Comparison of ENCODE assay signal across 16 cellular contexts in the genomic region with DNA sequence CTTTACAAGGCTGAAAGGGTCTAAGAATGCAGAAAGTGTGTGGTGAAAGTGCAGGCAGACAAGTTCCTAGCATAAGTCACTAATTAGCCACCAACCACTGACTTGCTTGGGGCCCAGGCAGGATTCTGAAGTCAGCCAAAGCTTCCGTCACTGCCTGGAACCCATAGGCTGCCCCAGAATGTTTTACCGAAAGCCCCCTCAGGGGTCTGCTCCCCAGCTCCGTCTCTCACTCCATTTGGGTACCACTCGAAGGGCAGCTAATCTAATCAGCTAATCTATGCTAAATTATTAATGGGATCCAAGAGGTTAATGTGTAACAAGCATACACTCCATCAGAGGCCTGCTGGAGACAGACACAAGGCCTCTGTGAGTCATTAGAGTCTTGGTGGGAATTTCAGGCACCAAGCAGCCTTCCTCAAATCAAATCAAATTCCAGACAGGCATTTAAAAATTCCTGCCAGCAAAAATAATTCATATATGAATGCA. TPM values are rescaled to one million over a fixed set of nuclear protein-coding genes. Genes with fewer than 3 reads are reported as not detected.
DNase-seq lines count a peak whose midpoint lies in the region; ATAC-seq and TF ChIP-seq lines count a peak whose summit lies in the region.
"Had no signal": no experiment of that assay in that cellular context is flagged by ENCODE, and none has a peak within 500 bp of the region (broad histone marks: within the 10 kb centered on the region; RNA-seq: fewer than 3 reads in every experiment).

No MANE protein-coding gene starts in this region.

- TF ChIP-seq CTCF in coronary artery (IDR thresholded peaks at IDR 0.05) (no peak), tibial artery (IDR thresholded peaks at IDR 0.05) (no peak)

- H3K27me3 ChIP-seq in tibial artery: no peaks in the 10 kb centered on the region
- H3K27me3 ChIP-seq: testis had no signal

- H3K4me3 ChIP-seq in coronary artery: peak overlapping the region; percentile 29
- no peak overlapping the region for H3K4me3 ChIP-seq in mesodermal cell (ENCODE audit: extremely low read depth, insufficient read depth, low read length, poor library complexity, severe bottlenecking)
- no peak overlapping the region for H3K4me3 ChIP-seq in tibial artery
- H3K4me3 ChIP-seq: SK-N-MC, testis had no signal

- peak overlapping the region; percentile 60 to 72 for H3K27ac ChIP-seq in coronary artery
- peak overlapping the region; percentile 92 for H3K27ac ChIP-seq in mesodermal cell (ENCODE audit: low read depth, low read length, severe bottlenecking)
- H3K27ac ChIP-seq in tibial artery: peak overlapping the region; percentile 51 to 73
- H3K27ac ChIP-seq: SK-N-MC, testis had no signal

- intact Hi-C loops in tibial artery (cut with DNase I; ENCODE audit: low total_unique reads) (no loop called here), left ventricle myocardium superior (cut with micrococcal nuclease) (no loop called here)

- peak; percentile 66 for DNase-seq in HK-2 (ENCODE audit: unreplicated experiment)
- no peak for DNase-seq in coronary artery (ENCODE audit: low spot score)
- DNase-seq in tibial artery: no peak
- DNase-seq in left ventricle myocardium superior: no peak
- no peak for DNase-seq in DMS79 treated with DMSO at 0.1 percent for 48 hours (lab: John Stamatoyannopoulos, UW)
- no peak for DNase-seq in NCI-H1092 treated with DMSO at 0.1 percent for 48 hours (lab: John Stamatoyannopoulos, UW)
- DNase-seq in pons (ENCODE audit: low spot score): no peak
- DNase-seq: activated CD4-positive, alpha-beta T cell treated with anti-CD3 and anti-CD28 coated beads, Interleukin-2, amount 50 U/mL, for 4 hours; activated T-cell treated with anti-CD3 and anti-CD28 coated beads, Interleukin-2, amount 50 U/mL, for 4 hours; H7; NCI-H2029 treated with DMSO at 0.1 percent for 48 hours; NCI-H524; testis had no signal

- H3K36me3 ChIP-seq in mesodermal cell (ENCODE audit: control insufficient read depth, insufficient read depth, low read length) (peaks cover 85% of the 10 kb centered on the region), tibial artery (peaks cover 0 to 9% (median 0%) of the 10 kb centered on the region in 3 donors)

- H3K4me1 ChIP-seq in mesodermal cell (ENCODE audit: control insufficient read depth, insufficient read depth, low read length, poor library complexity, severe bottlenecking) (peaks cover 22% of the 10 kb centered on the region), tibial artery (peaks cover 0 to 35% (median 11%) of the 10 kb centered on the region in 4 donors)
- H3K4me1 ChIP-seq: testis had no signal

- no peak for ATAC-seq in left ventricle myocardium superior
- ATAC-seq: activated T-cell treated with anti-CD3 and anti-CD28 coated beads, Interleukin-2, amount 50 U/mL, for 4 hours had no signal

- H3K9me3 ChIP-seq in mesodermal cell (ENCODE audit: control insufficient read depth, low read length) (no peaks in the 10 kb centered on the region), tibial artery (no peaks in the 10 kb centered on the region)
- H3K9me3 ChIP-seq: testis had no signal

- 51 to 60% methylated on average over 1 to 2 of the region's 4 CpGs for WGBS in mesodermal cell (ENCODE audit: insufficient coverage in 2 of 2), 2 experiments

RNA-seq across cellular contexts. Expression of a gene that starts 13.2 kb away (rescaled TPM):
- polyA plus RNA-seq in mesodermal cell (2013, experiment 1 of 2): 100 TPM
- polyA plus RNA-seq in mesodermal cell (2013, experiment 2 of 2): 101 TPM
- 15.1 TPM for total RNA-seq in left ventricle myocardium superior
- total RNA-seq: OCI-LY7 had no signal
